In the genomic region with DNA sequence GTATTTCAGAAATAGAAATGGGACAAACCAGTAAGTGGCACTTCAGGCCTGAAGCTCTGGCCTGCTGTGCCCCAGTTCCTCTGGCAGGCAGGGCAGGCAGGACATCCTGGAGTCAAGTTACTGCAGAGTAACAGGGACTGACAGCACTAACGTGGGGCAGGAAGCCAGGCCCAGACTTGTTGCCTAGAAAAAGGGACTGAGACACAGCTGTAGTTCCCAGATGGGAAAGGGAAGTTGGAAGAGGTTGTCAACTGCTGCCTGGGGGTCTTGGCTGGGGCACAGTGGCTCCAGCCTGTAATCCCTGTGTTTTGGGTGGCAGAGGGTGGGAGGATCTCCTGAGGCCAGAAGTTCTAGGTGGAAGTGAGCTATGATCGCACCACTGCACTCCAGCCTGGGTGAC, we compare ENCODE assay signal across 9 cellular contexts.
A peak's percentile ranks its signal among the peaks of the same experiment; 100 is the strongest.
DNase-seq lines count a peak whose midpoint lies in the region; ATAC-seq and TF ChIP-seq lines count a peak whose summit lies in the region.
"Had no signal": no experiment of that assay in that cellular context is flagged by ENCODE, and none has a peak within 500 bp of the region (broad histone marks: within the 10 kb centered on the region; RNA-seq: fewer than 3 reads in every experiment).

No MANE protein-coding gene starts in this region.

- H3K36me3 Mint-ChIP-seq in neural progenitor cell, result no peaks in the 10 kb centered on the region

- H3K9me2 ChIP-seq in PC-3 (replicated peaks; ENCODE audit: low read length), result no peaks in the 10 kb centered on the region

- peak overlapping the region; percentile 57 for H3K27ac Mint-ChIP-seq in neural progenitor cell

- BruUV-seq in PC-3 (replicated peaks; lab: Mats Ljungman, UMichigan), result no TSS peak

- H3K27ac ChIP-seq in PC-3 (ENCODE audit: low read length) (peak overlapping the region; percentile 33), neural progenitor cell (no peak overlapping the region)

- H4K20me1 ChIP-seq in PC-3 (ENCODE audit: low read length) (no peaks in the 10 kb centered on the region), neural progenitor cell (ENCODE audit: low read depth) (no peaks in the 10 kb centered on the region)

- peaks cover 27% of the 10 kb centered on the region for H3K4me1 Mint-ChIP-seq in neural progenitor cell

- H3K36me3 ChIP-seq in PC-3 (ENCODE audit: low read depth, low read length), result no peaks in the 10 kb centered on the region
- no peaks in the 10 kb centered on the region for H3K36me3 ChIP-seq in neural progenitor cell

- H3K27me3 Mint-ChIP-seq in neural progenitor cell (ENCODE audit: insufficient read depth, low read depth), result no peaks in the 10 kb centered on the region

- POLR2A ChIA-PET in PC-3 (lab: Charles Lee; ENCODE audit: unreplicated experiment) (interaction anchor here (1.0 kb wide), 1 partner anchor 46 kb away, joined by 5 read pairs; no protein-coding TSS in a partner anchor), GM10248 (lab: Yijun Ruan, JAX) (no interaction called here)

- peak overlapping the region; percentile 6; the same call in 1 of the 2 replicates for H3K9ac ChIP-seq in PC-3 (ENCODE audit: low read length)
- no peak overlapping the region for H3K9ac ChIP-seq in neural progenitor cell

- peak; percentile 70 for DNase-seq in Daoy (ENCODE audit: low read depth)
- peak; percentile 81 for DNase-seq in PC-3
- peak; percentile 79 for DNase-seq in epithelial cell of esophagus (ENCODE audit: low read depth)
- peak; percentile 33 for DNase-seq in neural progenitor cell (ENCODE audit: low spot score)
- no peak for DNase-seq in NCI-H146 (lab: John Stamatoyannopoulos, UW)
- DNase-seq in GM10248 (ENCODE audit: extremely low spot score), result no peak
- DNase-seq: stimulated activated CD4-positive, alpha-beta T cell treated with anti-CD3 and anti-CD28 coated beads, Interleukin-2, amount 100 ng/mL, for 24 hours had no signal

- H3K4me3 ChIP-seq in PC-3 (ENCODE audit: low read length), result no peak overlapping the region
- no peak overlapping the region for H3K4me3 ChIP-seq in epithelial cell of esophagus (ENCODE audit: low read length)
- H3K4me3 ChIP-seq in neural progenitor cell, result no peak overlapping the region

- no peak for TF ChIP-seq CTCF in PC-3 (conservative IDR thresholded peaks at IDR 0.05; ENCODE audit: low read depth, low read length)
- no peak for TF ChIP-seq CTCF in epithelial cell of esophagus (IDR thresholded peaks at IDR 0.05; ENCODE audit: insufficient read depth, low read depth, low read length, missing control alignments)
- TF ChIP-seq CTCF in neural progenitor cell (IDR thresholded peaks at IDR 0.05), result no peak
- TF ChIP-seq CTCF in GM10248 (IDR thresholded peaks at IDR 0.05; ENCODE audit: control extremely low read depth, extremely low read depth, low read depth, missing control alignments), result no peak

- H3K4me1 ChIP-seq in PC-3 (ENCODE audit: insufficient read depth, low read length), result peaks cover 13% of the 10 kb centered on the region
- H3K4me1 ChIP-seq in neural progenitor cell, result peaks cover 15% of the 10 kb centered on the region

- H3K9me3 ChIP-seq in PC-3 (ENCODE audit: low read length) (no peaks in the 10 kb centered on the region), neural progenitor cell (ENCODE audit: low read depth) (no peaks in the 10 kb centered on the region)

- peak overlapping the region; percentile 45 for H2AFZ ChIP-seq in PC-3 (ENCODE audit: low read length)
- peak overlapping the region; percentile 73 for H2AFZ ChIP-seq in neural progenitor cell (replicated peaks)

- CTCF ChIA-PET in PC-3 (lab: Charles Lee) (interaction anchor here (0.5 to 2.0 kb wide), 9 partner anchors 9 to 372 kb away, joined by 3 to 13 read pairs (median 6); no protein-coding TSS in a partner anchor), GM10248 (lab: Yijun Ruan, JAX) (interaction anchor here (1.1 to 1.6 kb wide), 6 partner anchors 15 to 362 kb away, joined by 3 to 5 read pairs (median 3); no protein-coding TSS in a partner anchor)

- peak overlapping the region; percentile 24 for H3K4me3 Mint-ChIP-seq in neural progenitor cell

- ATAC-seq in PC-3, result peak; percentile 100
- no peak for ATAC-seq in GM19397 (IDR thresholded peaks at IDR 0.05; ENCODE audit: unreplicated experiment)
- ATAC-seq in GM18870 (IDR thresholded peaks at IDR 0.05; ENCODE audit: unreplicated experiment), result no peak

- H3K79me2 ChIP-seq in PC-3 (ENCODE audit: low read length), result no peaks in the 10 kb centered on the region
- H3K79me2 ChIP-seq in neural progenitor cell (ENCODE audit: low read depth), result no peaks in the 10 kb centered on the region

- H3K27me3 ChIP-seq in PC-3 (ENCODE audit: low read length), result no peaks in the 10 kb centered on the region
- H3K27me3 ChIP-seq in neural progenitor cell, result no peaks in the 10 kb centered on the region

- intact Hi-C loops in PC-3 (cut with micrococcal nuclease), result loop anchor here (1.0 to 10.0 kb wide), 5 partner anchors 46 to 182 kb away; no protein-coding TSS in a partner anchor

- H3K9me3 Mint-ChIP-seq in neural progenitor cell, result peaks cover 6% of the 10 kb centered on the region

- H3F3A ChIP-seq in PC-3 (ENCODE audit: low read length, unreplicated experiment), result no peaks in the 10 kb centered on the region
- peaks cover 8% of the 10 kb centered on the region for H3F3A ChIP-seq in neural progenitor cell (ENCODE audit: low read depth)

- H3K4me2 ChIP-seq in PC-3 (ENCODE audit: low read length), result peak overlapping the region; percentile 47
- no peak overlapping the region for H3K4me2 ChIP-seq in neural progenitor cell

Comparison
In these comparisons a context has a peak if more than half of its experiments do, and no peak if none do; other contexts are left out.
1. DNase-seq: peak in Daoy (single experiment), PC-3 (single experiment), epithelial cell of esophagus (single experiment) and neural progenitor cell (single experiment); none in NCI-H146 (single experiment) and GM10248 (single experiment).